Comparison of ENCODE assay signal across 9 cellular contexts in genomic region chr9:25678147-25678666, GRCh38. TPM values are rescaled to one million over a fixed set of nuclear protein-coding genes. Genes with fewer than 3 reads are reported as not detected.
A peak's percentile ranks its signal among the peaks of the same experiment; 100 is the strongest.
DNase-seq lines count a peak whose midpoint lies in the region; ATAC-seq and TF ChIP-seq lines count a peak whose summit lies in the region.
"Had no signal": no experiment of that assay in that cellular context is flagged by ENCODE, and none has a peak within 500 bp of the region (broad histone marks: within the 10 kb centered on the region; RNA-seq: fewer than 3 reads in every experiment).

TUSC1 (minus strand) TSS chr9:25678444; CDS start chr9:25678312, 132 bp downstream.

- peak; percentile 69 for ATAC-seq in HG02610 (IDR thresholded peaks at IDR 0.05; ENCODE audit: unreplicated experiment)
- peak; percentile 93 for ATAC-seq in omental fat pad (ENCODE audit: low FRiP score)
- no peak for ATAC-seq in HG03025 (IDR thresholded peaks at IDR 0.05; ENCODE audit: low FRiP score, unreplicated experiment)
- no peak for ATAC-seq in GM18511 (IDR thresholded peaks at IDR 0.05; ENCODE audit: unreplicated experiment)

- H3K27ac ChIP-seq in cardiac muscle cell: peak within 1 kb of the TSS; percentile 89

- H3K36me3 ChIP-seq in cardiac muscle cell: no peaks in the 10 kb centered on the region

- H3K4me3 ChIP-seq in cardiac muscle cell: peak within 1 kb of the TSS; percentile 58

- H3K4me1 ChIP-seq in cardiac muscle cell (ENCODE audit: low read depth): peaks cover 3% of the 10 kb centered on the region

- H3K9me3 ChIP-seq in cardiac muscle cell (ENCODE audit: low read depth): no peaks in the 10 kb centered on the region

- peak; percentile 87 for DNase-seq in EL
- DNase-seq in NCI-H2227 treated with DMSO at 0.1 percent for 48 hours (lab: John Stamatoyannopoulos, UW): peak; percentile 7
- DNase-seq in amygdala (lab: John Stamatoyannopoulos, UW): peak; percentile 34 to 91 (median 76)
- peak; percentile 78 to 90 for DNase-seq in cardiac muscle cell (ENCODE audit: low read depth in 1 of 2, low spot score in 1 of 2)
- DNase-seq in omental fat pad (ENCODE audit: low spot score): peak; percentile 58

- no peak for TF ChIP-seq CTCF in cardiac muscle cell (IDR thresholded peaks at IDR 0.05; ENCODE audit: low read depth, low read length)
- TF ChIP-seq CTCF in omental fat pad (IDR thresholded peaks at IDR 0.05): peak in 1 of 3 donors; percentile 4

- no peaks in the 10 kb centered on the region for H3K27me3 ChIP-seq in cardiac muscle cell

RNA-seq across cellular contexts. Expression of gene TUSC1, which starts in this region (rescaled TPM):
- total RNA-seq in cardiac muscle cell (29.2 and 36.0 TPM in 2 replicates), omental fat pad (10 to 100 TPM; 14.1 to 30.5 (median 19.9) TPM)
- 27.3 and 30.5 TPM in 2 replicates for polyA plus RNA-seq in cardiac muscle cell
- total RNA-seq: SK-MEL-5 had no signal

Comparison
In these comparisons a context has a peak if more than half of its experiments do, and no peak if none do; other contexts are left out.
1. DNase-seq: peak in every context shown above with its lines; median percentile 87 in EL; 84 in cardiac muscle cell; 76 in amygdala; 58 in omental fat pad; 7 in NCI-H2227 treated with DMSO at 0.1 percent for 48 hours.
2. ATAC-seq: peak in HG02610 (single experiment) and omental fat pad (single experiment); none in HG03025 (single experiment) and GM18511 (single experiment).